ENCODE assay signal across 14 cellular contexts in genomic region chr3:187125319-187126031, GRCh38. TPM values are rescaled to one million over a fixed set of nuclear protein-coding genes. Genes with fewer than 3 reads are reported as not detected.
DNase-seq lines count a peak whose midpoint lies in the region; ATAC-seq, FAIRE-seq and TF ChIP-seq lines count a peak whose summit lies in the region.
"Had no signal": no experiment of that assay in that cellular context is flagged by ENCODE, and none has a peak within 500 bp of the region (broad histone marks: within the 10 kb centered on the region; RNA-seq: fewer than 3 reads in every experiment).

No MANE protein-coding gene starts in this region.

- FAIRE-seq in frontal cortex (lab: Jason Lieb, UNC): no peak
- FAIRE-seq: keratinocyte had no signal

- no peaks in the 10 kb centered on the region for H4K20me1 ChIP-seq in KMS-11 (ENCODE audit: insufficient read depth)

- intact Hi-C loops in left colon (cut with DNase I, micrococcal nuclease): no loop called here

- no peaks in the 10 kb centered on the region for H3K27me3 ChIP-seq in KMS-11 (ENCODE audit: insufficient read depth, low read depth)
- H3K27me3 ChIP-seq: tibial nerve had no signal

- no peaks in the 10 kb centered on the region for H3K79me2 ChIP-seq in KMS-11 (ENCODE audit: insufficient read depth, low read depth)

- H3K36me3 ChIP-seq in KMS-11 (ENCODE audit: insufficient read depth): no peaks in the 10 kb centered on the region

- DNase-seq in GM12865 (ENCODE audit: low read depth) (peak; percentile 79), left colon (no peak), AG08396 (ENCODE audit: low spot score) (no peak), frontal cortex (ENCODE audit: low spot score in 2 of 2) (no peak)
- DNase-seq: dermis blood vessel endothelial cell, foreskin fibroblast, NCI-H1436 treated with DMSO at 0.1 percent for 48 hours, T-helper 2 cell had no signal

- no peak overlapping the region for H2AFZ ChIP-seq in KMS-11 (ENCODE audit: low read depth)

- peak overlapping the region; percentile 43 for H3K4me2 ChIP-seq in KMS-11

- TF ChIP-seq CTCF in GM12865 (IDR thresholded peaks at IDR 0.05; ENCODE audit: insufficient read depth, low read depth, low read length, missing control alignments): no peak
- no peak for TF ChIP-seq CTCF in KMS-11 (conservative IDR thresholded peaks at IDR 0.05; ENCODE audit: low read depth, low read length)

- H3K4me3 ChIP-seq in GM12865 (ENCODE audit: low read depth, low read length) (no peak overlapping the region), KMS-11 (IDR thresholded peaks at IDR 0.05; ENCODE audit: insufficient read depth, low read depth, low read length) (no peak overlapping the region)
- H3K4me3 ChIP-seq: tibial nerve had no signal

- no peak overlapping the region for H3K9ac ChIP-seq in KMS-11

- peak; percentile 81 for ATAC-seq in GM19463 (IDR thresholded peaks at IDR 0.05; ENCODE audit: unreplicated experiment)
- peak; percentile 88 for ATAC-seq in HG02885 (IDR thresholded peaks at IDR 0.05; ENCODE audit: poor library complexity, unreplicated experiment)
- no peak for ATAC-seq in GM21390 (IDR thresholded peaks at IDR 0.05; ENCODE audit: unreplicated experiment)
- no peak for ATAC-seq in left colon

- H3K4me1 ChIP-seq in KMS-11 (ENCODE audit: low read depth, poor library complexity, severe bottlenecking): peaks cover 21% of the 10 kb centered on the region
- H3K4me1 ChIP-seq: tibial nerve had no signal

- H3K27ac ChIP-seq in KMS-11: peak overlapping the region; percentile 38
- H3K27ac ChIP-seq: tibial nerve had no signal

RNA-seq across cellular contexts. Expression of gene RPL39L, which starts 13.8 kb away (rescaled TPM):
- total RNA-seq in left colon: 1 to 10 TPM; 2.2 to 3.2 TPM
- 15.5 TPM for total RNA-seq in frontal cortex

Comparison
In these comparisons a context has a peak if more than half of its experiments do, and no peak if none do; other contexts are left out.
1. ATAC-seq: peak in GM19463 (single experiment) and HG02885 (single experiment); none in GM21390 (single experiment) and left colon (single experiment).